Comparison of ENCODE assay signal across 1 cellular context in the genomic region with DNA sequence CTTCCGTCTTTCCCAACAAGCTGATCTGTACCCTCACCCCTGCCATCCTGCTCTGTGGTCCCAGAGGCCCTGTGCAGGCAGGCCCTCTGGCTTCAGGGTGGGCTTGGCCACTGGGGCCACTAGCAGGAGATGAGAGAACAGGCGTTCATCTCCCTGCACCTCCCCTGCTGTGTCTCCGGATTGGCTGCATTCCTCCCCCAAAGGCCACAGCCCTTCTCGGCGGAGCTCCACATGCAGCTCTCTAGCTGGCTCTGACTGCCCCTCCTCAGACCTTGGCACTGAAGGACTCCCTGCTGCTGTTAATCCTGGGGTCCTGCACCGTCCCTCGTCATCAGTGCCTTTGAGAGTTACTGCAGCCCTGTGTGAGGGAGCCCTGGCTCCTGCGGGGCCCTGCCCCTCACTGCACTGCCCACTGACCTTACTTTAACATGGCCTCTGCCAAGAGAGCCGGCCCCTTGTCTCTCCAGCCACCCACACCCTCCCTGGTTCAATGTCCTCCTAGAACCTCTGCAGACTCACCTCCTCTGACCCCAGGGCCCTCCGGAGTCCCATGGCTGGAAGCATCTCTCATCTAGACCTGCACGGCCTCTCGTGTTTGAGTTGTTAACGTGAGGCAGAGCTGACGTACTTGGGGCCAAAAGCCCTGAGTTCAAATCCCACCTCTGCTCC.
TF ChIP-seq lines count a peak whose summit lies in the region.

No MANE protein-coding gene starts in this region.

TF ChIP-seq in A549, 52 proteins besides CTCF, POLR2A, EP300 and RAD21 (continued from another document):
- TF ChIP-seq CEBPB (IDR thresholded peaks at IDR 0.05), result no peak
- no peak for TF ChIP-seq NPAS2 (CRISPR knock-in tag; IDR thresholded peaks at IDR 0.05; ENCODE audit: borderline replicate concordance)
- TF ChIP-seq, protein P1, sequence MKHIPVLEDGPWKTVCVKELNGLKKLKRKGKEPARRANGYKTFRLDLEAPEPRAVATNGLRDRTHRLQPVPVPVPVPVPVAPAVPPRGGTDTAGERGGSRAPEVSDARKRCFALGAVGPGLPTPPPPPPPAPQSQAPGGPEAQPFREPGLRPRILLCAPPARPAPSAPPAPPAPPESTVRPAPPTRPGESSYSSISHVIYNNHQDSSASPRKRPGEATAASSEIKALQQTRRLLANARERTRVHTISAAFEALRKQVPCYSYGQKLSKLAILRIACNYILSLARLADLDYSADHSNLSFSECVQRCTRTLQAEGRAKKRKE (CRISPR knock-in tag; IDR thresholded peaks at IDR 0.05; ENCODE audit: low read depth), result no peak
- TF ChIP-seq RARB (CRISPR knock-in tag; IDR thresholded peaks at IDR 0.05), result no peak
TF ChIP-seq in A549: peak in this region for 0.
